In the genomic region with DNA sequence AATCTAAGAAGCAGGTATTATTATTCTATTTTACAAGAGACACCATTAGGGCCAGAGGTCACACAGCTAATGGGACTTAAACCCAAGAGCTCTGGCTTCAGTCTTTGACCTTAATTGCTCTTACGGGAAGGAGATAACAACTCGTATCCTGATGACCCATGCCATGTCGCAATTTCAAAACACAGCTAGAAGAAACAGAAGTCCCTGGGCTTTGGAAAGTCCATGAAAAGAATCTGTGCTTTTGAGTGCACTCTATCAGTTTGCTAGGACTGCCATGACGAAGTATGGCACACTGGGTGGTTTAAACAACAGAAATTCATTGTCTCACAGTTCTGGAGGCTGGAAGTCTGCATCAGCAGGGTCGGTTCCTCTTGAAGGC, we compare ENCODE assay signal across 1 cellular context.
TF ChIP-seq lines count a peak whose summit lies in the region.

No MANE protein-coding gene starts in this region.

TF ChIP-seq in HepG2, 621 proteins besides CTCF, POLR2A, EP300 and RAD21 (continued from another document and continues in another):
- TF ChIP-seq ZNF281 (CRISPR knock-in tag; IDR thresholded peaks at IDR 0.05; ENCODE audit: borderline replicate concordance) (peak; percentile 38; the same call in 1 of the 2 replicates), MED13 (CRISPR knock-in tag; IDR thresholded peaks at IDR 0.05) (peak; percentile 58; the same call in 1 of the 2 replicates), LCORL (IDR thresholded peaks at IDR 0.05) (no peak), LCORL (CRISPR knock-in tag; IDR thresholded peaks at IDR 0.05) (no peak), ZNF644 (CRISPR knock-in tag; IDR thresholded peaks at IDR 0.05; ENCODE audit: low read depth) (peak; percentile 98), GABPB1 (CRISPR knock-in tag; IDR thresholded peaks at IDR 0.05) (no peak; the same call in 1 of the 2 replicates), SIX4 (CRISPR knock-in tag; IDR thresholded peaks at IDR 0.05) (peak; percentile 86), IKZF4 (CRISPR knock-in tag; IDR thresholded peaks at IDR 0.05; ENCODE audit: borderline replicate concordance, low read depth, not compliant biosample characterization) (no peak), HMG20A (CRISPR knock-in tag; IDR thresholded peaks at IDR 0.05; ENCODE audit: borderline replicate concordance) (peak; percentile 94), ZNF343 (CRISPR knock-in tag; IDR thresholded peaks at IDR 0.05) (no peak), HOMEZ (CRISPR knock-in tag; IDR thresholded peaks at IDR 0.05; ENCODE audit: low read depth) (peak; percentile 82), NCOA2 (CRISPR knock-in tag; IDR thresholded peaks at IDR 0.05) (peak; percentile 98), HNRNPH1 (optimal IDR thresholded peaks at IDR 0.05; ENCODE audit: low read depth, low read length) (no peak), ETV6 (CRISPR knock-in tag; conservative IDR thresholded peaks at IDR 0.05) (no peak), FOXA3 (CRISPR knock-in tag; IDR thresholded peaks at IDR 0.05) (peak; percentile 90), NKX3-1 (CRISPR knock-in tag; IDR thresholded peaks at IDR 0.05) (no peak), ZMYM2 (CRISPR knock-in tag; IDR thresholded peaks at IDR 0.05) (no peak), MIXL1 (CRISPR knock-in tag; IDR thresholded peaks at IDR 0.05) (peak; percentile 99), ZNF124 (CRISPR knock-in tag; IDR thresholded peaks at IDR 0.05) (no peak), LRRFIP1 (CRISPR knock-in tag; conservative IDR thresholded peaks at IDR 0.05) (no peak), MXD1 (CRISPR knock-in tag; IDR thresholded peaks at IDR 0.05) (no peak), EHMT2 (IDR thresholded peaks at IDR 0.05; ENCODE audit: borderline replicate concordance, low read depth, low read length) (0 out of 2 replicates have a peak, but pooled peaks have one; percentile 80), ZNF512B (CRISPR knock-in tag; IDR thresholded peaks at IDR 0.05; ENCODE audit: borderline replicate concordance) (peak; percentile 78; the same call in 1 of the 2 replicates), HHEX (CRISPR knock-in tag; IDR thresholded peaks at IDR 0.05) (peak; percentile 81), SIX1 (CRISPR knock-in tag; IDR thresholded peaks at IDR 0.05; ENCODE audit: borderline replicate concordance) (peak; percentile 25; the same call in 1 of the 2 replicates), FOSL2 (CRISPR knock-in tag; IDR thresholded peaks at IDR 0.05) (peak; percentile 93), GATA4 (IDR thresholded peaks at IDR 0.05; ENCODE audit: borderline replicate concordance, low read depth) (peak; percentile 95), HMG20B (CRISPR knock-in tag; conservative IDR thresholded peaks at IDR 0.05) (peak; percentile 96), ZNF510 (CRISPR knock-in tag; IDR thresholded peaks at IDR 0.05; ENCODE audit: low read depth) (no peak), FOXJ3 (CRISPR knock-in tag; IDR thresholded peaks at IDR 0.05; ENCODE audit: borderline replicate concordance) (peak; percentile 80), POLR2AphosphoS5 (IDR thresholded peaks at IDR 0.05; ENCODE audit: low read depth, low read length) (0 out of 2 replicates have a peak, but pooled peaks have one; percentile 15), CCAR2 (optimal IDR thresholded peaks at IDR 0.05; ENCODE audit: low read depth, low read length) (no peak), MLX (CRISPR knock-in tag; IDR thresholded peaks at IDR 0.05) (0 out of 2 replicates have a peak, but pooled peaks have one; percentile 13), ZSCAN12 (CRISPR knock-in tag; IDR thresholded peaks at IDR 0.05) (no peak)
- TF ChIP-seq, protein P1, sequence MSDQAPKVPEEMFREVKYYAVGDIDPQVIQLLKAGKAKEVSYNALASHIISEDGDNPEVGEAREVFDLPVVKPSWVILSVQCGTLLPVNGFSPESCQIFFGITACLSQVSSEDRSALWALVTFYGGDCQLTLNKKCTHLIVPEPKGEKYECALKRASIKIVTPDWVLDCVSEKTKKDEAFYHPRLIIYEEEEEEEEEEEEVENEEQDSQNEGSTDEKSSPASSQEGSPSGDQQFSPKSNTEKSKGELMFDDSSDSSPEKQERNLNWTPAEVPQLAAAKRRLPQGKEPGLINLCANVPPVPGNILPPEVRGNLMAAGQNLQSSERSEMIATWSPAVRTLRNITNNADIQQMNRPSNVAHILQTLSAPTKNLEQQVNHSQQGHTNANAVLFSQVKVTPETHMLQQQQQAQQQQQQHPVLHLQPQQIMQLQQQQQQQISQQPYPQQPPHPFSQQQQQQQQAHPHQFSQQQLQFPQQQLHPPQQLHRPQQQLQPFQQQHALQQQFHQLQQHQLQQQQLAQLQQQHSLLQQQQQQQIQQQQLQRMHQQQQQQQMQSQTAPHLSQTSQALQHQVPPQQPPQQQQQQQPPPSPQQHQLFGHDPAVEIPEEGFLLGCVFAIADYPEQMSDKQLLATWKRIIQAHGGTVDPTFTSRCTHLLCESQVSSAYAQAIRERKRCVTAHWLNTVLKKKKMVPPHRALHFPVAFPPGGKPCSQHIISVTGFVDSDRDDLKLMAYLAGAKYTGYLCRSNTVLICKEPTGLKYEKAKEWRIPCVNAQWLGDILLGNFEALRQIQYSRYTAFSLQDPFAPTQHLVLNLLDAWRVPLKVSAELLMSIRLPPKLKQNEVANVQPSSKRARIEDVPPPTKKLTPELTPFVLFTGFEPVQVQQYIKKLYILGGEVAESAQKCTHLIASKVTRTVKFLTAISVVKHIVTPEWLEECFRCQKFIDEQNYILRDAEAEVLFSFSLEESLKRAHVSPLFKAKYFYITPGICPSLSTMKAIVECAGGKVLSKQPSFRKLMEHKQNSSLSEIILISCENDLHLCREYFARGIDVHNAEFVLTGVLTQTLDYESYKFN (CRISPR knock-in tag; conservative IDR thresholded peaks at IDR 0.05) = no peak; the same call in none of the 2 replicates
- TF ChIP-seq, protein P2, sequence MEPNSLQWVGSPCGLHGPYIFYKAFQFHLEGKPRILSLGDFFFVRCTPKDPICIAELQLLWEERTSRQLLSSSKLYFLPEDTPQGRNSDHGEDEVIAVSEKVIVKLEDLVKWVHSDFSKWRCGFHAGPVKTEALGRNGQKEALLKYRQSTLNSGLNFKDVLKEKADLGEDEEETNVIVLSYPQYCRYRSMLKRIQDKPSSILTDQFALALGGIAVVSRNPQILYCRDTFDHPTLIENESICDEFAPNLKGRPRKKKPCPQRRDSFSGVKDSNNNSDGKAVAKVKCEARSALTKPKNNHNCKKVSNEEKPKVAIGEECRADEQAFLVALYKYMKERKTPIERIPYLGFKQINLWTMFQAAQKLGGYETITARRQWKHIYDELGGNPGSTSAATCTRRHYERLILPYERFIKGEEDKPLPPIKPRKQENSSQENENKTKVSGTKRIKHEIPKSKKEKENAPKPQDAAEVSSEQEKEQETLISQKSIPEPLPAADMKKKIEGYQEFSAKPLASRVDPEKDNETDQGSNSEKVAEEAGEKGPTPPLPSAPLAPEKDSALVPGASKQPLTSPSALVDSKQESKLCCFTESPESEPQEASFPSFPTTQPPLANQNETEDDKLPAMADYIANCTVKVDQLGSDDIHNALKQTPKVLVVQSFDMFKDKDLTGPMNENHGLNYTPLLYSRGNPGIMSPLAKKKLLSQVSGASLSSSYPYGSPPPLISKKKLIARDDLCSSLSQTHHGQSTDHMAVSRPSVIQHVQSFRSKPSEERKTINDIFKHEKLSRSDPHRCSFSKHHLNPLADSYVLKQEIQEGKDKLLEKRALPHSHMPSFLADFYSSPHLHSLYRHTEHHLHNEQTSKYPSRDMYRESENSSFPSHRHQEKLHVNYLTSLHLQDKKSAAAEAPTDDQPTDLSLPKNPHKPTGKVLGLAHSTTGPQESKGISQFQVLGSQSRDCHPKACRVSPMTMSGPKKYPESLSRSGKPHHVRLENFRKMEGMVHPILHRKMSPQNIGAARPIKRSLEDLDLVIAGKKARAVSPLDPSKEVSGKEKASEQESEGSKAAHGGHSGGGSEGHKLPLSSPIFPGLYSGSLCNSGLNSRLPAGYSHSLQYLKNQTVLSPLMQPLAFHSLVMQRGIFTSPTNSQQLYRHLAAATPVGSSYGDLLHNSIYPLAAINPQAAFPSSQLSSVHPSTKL (CRISPR knock-in tag; IDR thresholded peaks at IDR 0.05) = peak; percentile 95
- TF ChIP-seq, protein P3, sequence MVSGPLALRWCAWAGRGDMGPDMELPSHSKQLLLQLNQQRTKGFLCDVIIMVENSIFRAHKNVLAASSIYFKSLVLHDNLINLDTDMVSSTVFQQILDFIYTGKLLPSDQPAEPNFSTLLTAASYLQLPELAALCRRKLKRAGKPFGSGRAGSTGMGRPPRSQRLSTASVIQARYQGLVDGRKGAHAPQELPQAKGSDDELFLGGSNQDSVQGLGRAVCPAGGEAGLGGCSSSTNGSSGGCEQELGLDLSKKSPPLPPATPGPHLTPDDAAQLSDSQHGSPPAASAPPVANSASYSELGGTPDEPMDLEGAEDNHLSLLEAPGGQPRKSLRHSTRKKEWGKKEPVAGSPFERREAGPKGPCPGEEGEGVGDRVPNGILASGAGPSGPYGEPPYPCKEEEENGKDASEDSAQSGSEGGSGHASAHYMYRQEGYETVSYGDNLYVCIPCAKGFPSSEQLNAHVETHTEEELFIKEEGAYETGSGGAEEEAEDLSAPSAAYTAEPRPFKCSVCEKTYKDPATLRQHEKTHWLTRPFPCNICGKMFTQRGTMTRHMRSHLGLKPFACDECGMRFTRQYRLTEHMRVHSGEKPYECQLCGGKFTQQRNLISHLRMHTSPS (CRISPR knock-in tag; IDR thresholded peaks at IDR 0.05; ENCODE audit: low read depth) = 0 out of 2 replicates have a peak, but pooled peaks have one; percentile 30
